In genomic region chr19:506404-507285, GRCh38 we compare ENCODE assay signal across 1 cellular context.
TF ChIP-seq lines count a peak whose summit lies in the region.

No MANE protein-coding gene starts in this region.

TF ChIP-seq in HepG2, 621 proteins besides CTCF, POLR2A, EP300 and RAD21 (continued from another document and continues in another):
- no peak for TF ChIP-seq ZNF318 (CRISPR knock-in tag; IDR thresholded peaks at IDR 0.05)
- no peak for TF ChIP-seq SRSF4 (IDR thresholded peaks at IDR 0.05; ENCODE audit: low read depth, low read length, poor library complexity, severe bottlenecking)
- no peak for TF ChIP-seq ZZZ3 (CRISPR knock-in tag; IDR thresholded peaks at IDR 0.05; ENCODE audit: borderline replicate concordance)
- peak; percentile 52; the same call in 1 of the 2 replicates for TF ChIP-seq ARID4A (CRISPR knock-in tag; IDR thresholded peaks at IDR 0.05; ENCODE audit: borderline replicate concordance)
- no peak for TF ChIP-seq RFX5 (IDR thresholded peaks at IDR 0.05; ENCODE audit: low read depth, low read length)
- TF ChIP-seq TRIM22 (IDR thresholded peaks at IDR 0.05) = no peak
- no peak for TF ChIP-seq ZNF260 (CRISPR knock-in tag; IDR thresholded peaks at IDR 0.05; ENCODE audit: borderline replicate concordance, low read depth)
- peak; percentile 72; the same call in 1 of the 2 replicates for TF ChIP-seq GATAD2A (CRISPR knock-in tag; IDR thresholded peaks at IDR 0.05)
- TF ChIP-seq CCDC6 (CRISPR knock-in tag; IDR thresholded peaks at IDR 0.05) = peak; percentile 34; the same call in 1 of the 2 replicates
- no peak for TF ChIP-seq ZNF432 (CRISPR knock-in tag; IDR thresholded peaks at IDR 0.05; ENCODE audit: borderline replicate concordance)
- no peak; the same call in 1 of the 2 replicates for TF ChIP-seq MIXL1 (CRISPR knock-in tag; IDR thresholded peaks at IDR 0.05)
- peak; percentile 37; the same call in 1 of the 2 replicates for TF ChIP-seq ZNF607 (CRISPR knock-in tag; IDR thresholded peaks at IDR 0.05; ENCODE audit: borderline replicate concordance)
- TF ChIP-seq CSRNP1 (CRISPR knock-in tag; IDR thresholded peaks at IDR 0.05) = no peak
- TF ChIP-seq HNRNPUL1 (IDR thresholded peaks at IDR 0.05; ENCODE audit: low read depth, low read length) = no peak
- TF ChIP-seq KDM1A (CRISPR knock-in tag; IDR thresholded peaks at IDR 0.05) = peak; percentile 57; the same call in 1 of the 2 replicates
- no peak for TF ChIP-seq ZNF576 (CRISPR knock-in tag; IDR thresholded peaks at IDR 0.05)
- no peak for TF ChIP-seq KDM5A (IDR thresholded peaks at IDR 0.05; ENCODE audit: borderline replicate concordance, low read length)
- no peak for TF ChIP-seq HOXD1 (CRISPR knock-in tag; IDR thresholded peaks at IDR 0.05)
- TF ChIP-seq EEA1 (CRISPR knock-in tag; IDR thresholded peaks at IDR 0.05; ENCODE audit: borderline replicate concordance) = 0 out of 2 replicates have a peak, but pooled peaks have one; percentile 50
- TF ChIP-seq ZNF616 (CRISPR knock-in tag; IDR thresholded peaks at IDR 0.05; ENCODE audit: low read depth) = peak; percentile 71; the same call in 1 of the 2 replicates
- TF ChIP-seq CREB1 (IDR thresholded peaks at IDR 0.05) = no peak; the same call in 1 of the 2 replicates
- TF ChIP-seq CREB1 (CRISPR knock-in tag; IDR thresholded peaks at IDR 0.05) = no peak
- TF ChIP-seq NR2F2 (IDR thresholded peaks at IDR 0.05; ENCODE audit: borderline replicate concordance, low read depth) = 0 out of 2 replicates have a peak, but pooled peaks have one; percentile 21
- peak; percentile 93 for TF ChIP-seq HIC2 (CRISPR knock-in tag; IDR thresholded peaks at IDR 0.05; ENCODE audit: low read depth)
- TF ChIP-seq ZNF674 (CRISPR knock-in tag; IDR thresholded peaks at IDR 0.05; ENCODE audit: low read depth) = no peak
- TF ChIP-seq CAMTA2 (CRISPR knock-in tag; IDR thresholded peaks at IDR 0.05; ENCODE audit: borderline replicate concordance) = no peak; the same call in 1 of the 2 replicates
- TF ChIP-seq HOMEZ (CRISPR knock-in tag; IDR thresholded peaks at IDR 0.05; ENCODE audit: low read depth) = no peak
- no peak for TF ChIP-seq MTA3 (CRISPR knock-in tag; IDR thresholded peaks at IDR 0.05)
- TF ChIP-seq ZBTB49 (CRISPR knock-in tag; IDR thresholded peaks at IDR 0.05; ENCODE audit: borderline replicate concordance) = no peak
- TF ChIP-seq NFRKB (IDR thresholded peaks at IDR 0.05) = no peak
- no peak for TF ChIP-seq ELK4 (CRISPR knock-in tag; IDR thresholded peaks at IDR 0.05; ENCODE audit: borderline replicate concordance)
- no peak for TF ChIP-seq PCBP1 (IDR thresholded peaks at IDR 0.05; ENCODE audit: borderline replicate concordance, low read depth, low read length)
- no peak for TF ChIP-seq ARNT (IDR thresholded peaks at IDR 0.05)
- TF ChIP-seq ZNF816 (CRISPR knock-in tag; IDR thresholded peaks at IDR 0.05; ENCODE audit: borderline replicate concordance) = no peak; the same call in 1 of the 2 replicates
